ENCODE assay signal across 8 cellular contexts in genomic region chr4:153143527-153144348, GRCh38.
A peak's percentile ranks its signal among the peaks of the same experiment; 100 is the strongest.
DNase-seq lines count a peak whose midpoint lies in the region; TF ChIP-seq lines count a peak whose summit lies in the region.

No MANE protein-coding gene starts in this region.

- no peak for TF ChIP-seq CTCF in CD14-positive monocyte (IDR thresholded peaks at IDR 0.05)

- no peak overlapping the region for H3K4me3 Mint-ChIP-seq in CD14-positive monocyte

- no peaks in the 10 kb centered on the region for H3K36me3 Mint-ChIP-seq in CD14-positive monocyte

- peaks cover 8% of the 10 kb centered on the region for H3K4me1 ChIP-seq in adipocyte (ENCODE audit: control insufficient read depth, insufficient read depth, low read length)
- peaks cover 0 to 11% of the 10 kb centered on the region in 2 donors for H3K4me1 ChIP-seq in muscle layer of duodenum (ENCODE audit: control insufficient read depth in 1 of 2, insufficient read depth in 2 of 2, low read length in 2 of 2)

- peak overlapping the region; percentile 27 for H3K27ac ChIP-seq in muscle layer of duodenum (ENCODE audit: low read length)

- intact Hi-C loops in CD14-positive monocyte (cut with micrococcal nuclease), result no loop called here

- peaks cover 3 to 6% (median 4%) of the 10 kb centered on the region in 3 donors for H3K27me3 Mint-ChIP-seq in CD14-positive monocyte (ENCODE audit: low read depth in 3 of 3)

- H3K9me3 ChIP-seq in adipocyte (ENCODE audit: control insufficient read depth, low read length), result no peaks in the 10 kb centered on the region
- no peaks in the 10 kb centered on the region for H3K9me3 ChIP-seq in muscle layer of duodenum (ENCODE audit: control insufficient read depth in 1 of 2, low read length in 2 of 2)

- no peak overlapping the region for H3K9ac ChIP-seq in adipocyte (ENCODE audit: low read length)

- H3K4me3 ChIP-seq in adipocyte (ENCODE audit: low read length) (no peak overlapping the region), muscle layer of duodenum (ENCODE audit: low read depth in 1 of 2, low read length in 2 of 2) (peak overlapping the region in 1 of 2 donors; percentile 21)

- peaks cover 21% of the 10 kb centered on the region for H3K4me1 Mint-ChIP-seq in CD14-positive monocyte

- DNase-seq in EH (ENCODE audit: low read depth) (peak; percentile 77), NCI-H1694 (lab: John Stamatoyannopoulos, UW) (peak; percentile 58), adipocyte (ENCODE audit: low read depth) (peak; percentile 77), NOMO-1 treated with dmso at 0.1 percent for 144 hours (lab: John Stamatoyannopoulos, UW; ENCODE audit: unreplicated experiment) (no peak), CD14-positive monocyte (ENCODE audit: low spot score) (no peak)
- DNase-seq in activated effector memory CD4-positive, alpha-beta T cell treated with anti-CD3 and anti-CD28 coated beads, Interleukin-2, amount 50 U/mL, for 16 hours, result no peak
- DNase-seq in activated T-cell treated with anti-CD3 and anti-CD28 coated beads, Interleukin-2, amount 50 U/mL, for 1 hour, result no peak

- H3K9me3 Mint-ChIP-seq in CD14-positive monocyte, result no peaks in the 10 kb centered on the region

- H3K27me3 ChIP-seq in adipocyte (replicated peaks; ENCODE audit: control insufficient read depth, insufficient read depth, low read length), result no peaks in the 10 kb centered on the region
- no peaks in the 10 kb centered on the region for H3K27me3 ChIP-seq in muscle layer of duodenum (ENCODE audit: low read depth, low read length)

- H3K27ac Mint-ChIP-seq in CD14-positive monocyte, result no peak overlapping the region

- H3K36me3 ChIP-seq in adipocyte (ENCODE audit: control insufficient read depth, insufficient read depth, low read length, severe bottlenecking) (no peaks in the 10 kb centered on the region), muscle layer of duodenum (ENCODE audit: control insufficient read depth in 1 of 2, insufficient read depth in 2 of 2, low read length in 2 of 2) (no peaks in the 10 kb centered on the region)

Comparison
In these comparisons a context has a peak if more than half of its experiments do, and no peak if none do; other contexts are left out.
1. DNase-seq: peak in EH (single experiment), NCI-H1694 (single experiment) and adipocyte (single experiment); none in NOMO-1 treated with dmso at 0.1 percent for 144 hours (single experiment), activated effector memory CD4-positive, alpha-beta T cell treated with anti-CD3 and anti-CD28 coated beads, Interleukin-2, amount 50 U/mL, for 16 hours (single experiment), activated T-cell treated with anti-CD3 and anti-CD28 coated beads, Interleukin-2, amount 50 U/mL, for 1 hour (single experiment) and CD14-positive monocyte (single experiment).